ENCODE assay signal across 26 cellular contexts in genomic region chr14:24390696-24391468, GRCh38. TPM values are rescaled to one million over a fixed set of nuclear protein-coding genes. Genes with fewer than 3 reads are reported as not detected.
DNase-seq lines count a peak whose midpoint lies in the region; ATAC-seq, FAIRE-seq and TF ChIP-seq lines count a peak whose summit lies in the region.
"Had no signal": no experiment of that assay in that cellular context is flagged by ENCODE, and none has a peak within 500 bp of the region (broad histone marks: within the 10 kb centered on the region; RNA-seq: fewer than 3 reads in every experiment).

No MANE protein-coding gene starts in this region.

- H3K9me3 Mint-ChIP-seq in GM23338 (no peaks in the 10 kb centered on the region), astrocyte (ENCODE audit: unreplicated experiment) (no peaks in the 10 kb centered on the region), neural progenitor cell (no peaks in the 10 kb centered on the region), immature natural killer cell (no peaks in the 10 kb centered on the region)
- H3K9me3 Mint-ChIP-seq in activated naive CD4-positive, alpha-beta T cell treated with anti-CD3 and anti-CD28 coated beads, Interleukin-2, amount 50 U/mL, for 72 hours: no peaks in the 10 kb centered on the region
- H3K9me3 Mint-ChIP-seq: activated B cell treated with CpG ODN at 0.5 μM for 24 hours; activated naive CD4-positive, alpha-beta T cell treated with anti-CD3 and anti-CD28 coated beads for 36 hours; activated T-cell treated with anti-CD3 and anti-CD28 coated beads, Interleukin-2, amount 50 U/mL, for 4 hours; effector memory CD8-positive, alpha-beta T cell; H9 had no signal

- H3K4me1 ChIP-seq in GM23338 (ENCODE audit: insufficient read depth): peaks cover 16% of the 10 kb centered on the region; the same call in 1 of the 2 replicates
- H3K4me1 ChIP-seq in astrocyte (ENCODE audit: insufficient read depth, low read length): peaks cover 4% of the 10 kb centered on the region
- no peaks in the 10 kb centered on the region for H3K4me1 ChIP-seq in neural progenitor cell
- H3K4me1 ChIP-seq: ascending aorta, sigmoid colon had no signal

- H2AFZ ChIP-seq in GM23338 (peak overlapping the region; percentile 83), astrocyte (ENCODE audit: low read depth, low read length) (no peak overlapping the region), neural progenitor cell (replicated peaks) (no peak overlapping the region)

- TF ChIP-seq CTCF in GM23338 (conservative IDR thresholded peaks at IDR 0.05; ENCODE audit: low read depth in 2 of 2) (no peak), astrocyte (IDR thresholded peaks at IDR 0.05; ENCODE audit: insufficient read depth, low read depth, low read length) (no peak), neural progenitor cell (IDR thresholded peaks at IDR 0.05) (no peak)

- H4K20me1 ChIP-seq in GM23338 (replicated peaks; ENCODE audit: insufficient read depth): no peaks in the 10 kb centered on the region; the same call in 1 of the 2 replicates
- H4K20me1 ChIP-seq in astrocyte (ENCODE audit: insufficient read depth, low read length): no peaks in the 10 kb centered on the region
- no peaks in the 10 kb centered on the region for H4K20me1 ChIP-seq in neural progenitor cell (ENCODE audit: low read depth)

- DNase-seq in GM23338 (ENCODE audit: low spot score) (no peak), MV-4-11 (lab: John Stamatoyannopoulos, UW) (peak; percentile 55), astrocyte (ENCODE audit: low read depth) (no peak), neural progenitor cell (ENCODE audit: low spot score) (no peak), immature natural killer cell (no peak)
- DNase-seq in activated naive CD4-positive, alpha-beta T cell treated with anti-CD3 and anti-CD28 coated beads, Interleukin-2, amount 50 U/mL, for 72 hours (ENCODE audit: low spot score in 2 of 2): no peak
- DNase-seq: activated B cell treated with CpG ODN at 0.5 μM for 24 hours; activated naive CD4-positive, alpha-beta T cell treated with anti-CD3 and anti-CD28 coated beads for 36 hours; activated T-cell treated with anti-CD3 and anti-CD28 coated beads, Interleukin-2, amount 50 U/mL, for 4 hours; effector memory CD8-positive, alpha-beta T cell; H9; heart left ventricle; lower lobe of right lung; NCI-H1105; NCI-H2081 treated with DMSO at 0.1 percent for 48 hours; NCI-H510A; OCI-M1; SIG-M5; sigmoid colon; stimulated activated naive CD4-positive, alpha-beta T cell had no signal

- H3K4me1 Mint-ChIP-seq in GM23338: peaks cover 23% of the 10 kb centered on the region
- H3K4me1 Mint-ChIP-seq in astrocyte (ENCODE audit: low read depth, unreplicated experiment): peaks cover 11% of the 10 kb centered on the region
- H3K4me1 Mint-ChIP-seq in neural progenitor cell: peaks cover 24% of the 10 kb centered on the region
- peaks cover 0 to 5% of the 10 kb centered on the region in 2 donors for H3K4me1 Mint-ChIP-seq in immature natural killer cell
- H3K4me1 Mint-ChIP-seq: activated B cell treated with CpG ODN at 0.5 μM for 24 hours had no signal

- H3K27me3 ChIP-seq in GM23338 (ENCODE audit: insufficient read depth) (no peaks in the 10 kb centered on the region), astrocyte (ENCODE audit: insufficient read depth, low read length) (no peaks in the 10 kb centered on the region), neural progenitor cell (no peaks in the 10 kb centered on the region)
- H3K27me3 ChIP-seq: ascending aorta, ovary, sigmoid colon had no signal

- 0 out of 2 replicates have a peak, but pooled peaks cover 4% of the 10 kb centered on the region for H3F3A ChIP-seq in GM23338 (replicated peaks; ENCODE audit: low read depth)
- no peaks in the 10 kb centered on the region for H3F3A ChIP-seq in neural progenitor cell (ENCODE audit: low read depth)

- H3K4me3 Mint-ChIP-seq in GM23338 (no peak overlapping the region), astrocyte (ENCODE audit: unreplicated experiment) (no peak overlapping the region), neural progenitor cell (peak overlapping the region; percentile 57), immature natural killer cell (no peak overlapping the region)
- H3K4me3 Mint-ChIP-seq: activated B cell treated with CpG ODN at 0.5 μM for 24 hours; activated naive CD4-positive, alpha-beta T cell treated with anti-CD3 and anti-CD28 coated beads for 36 hours; activated T-cell treated with anti-CD3 and anti-CD28 coated beads, Interleukin-2, amount 50 U/mL, for 4 hours; effector memory CD8-positive, alpha-beta T cell; H9; IgD-negative memory B cell had no signal

- no peak for ATAC-seq in GM23338
- no peak for ATAC-seq in HG03196 (IDR thresholded peaks at IDR 0.05; ENCODE audit: unreplicated experiment)
- ATAC-seq in activated naive CD4-positive, alpha-beta T cell treated with anti-CD3 and anti-CD28 coated beads, Interleukin-2, amount 50 U/mL, for 72 hours: no peak
- ATAC-seq: activated T-cell treated with anti-CD3 and anti-CD28 coated beads, Interleukin-2, amount 50 U/mL, for 4 hours; effector memory CD8-positive, alpha-beta T cell; heart left ventricle had no signal

- no peak for FAIRE-seq in astrocyte (lab: Jason Lieb, UNC)
- FAIRE-seq: islet of Langerhans had no signal

- H3K9ac ChIP-seq in astrocyte (ENCODE audit: low read length) (no peak overlapping the region), neural progenitor cell (no peak overlapping the region)

- no peaks in the 10 kb centered on the region for H3K36me3 ChIP-seq in GM23338 (ENCODE audit: insufficient read depth)
- no peaks in the 10 kb centered on the region for H3K36me3 ChIP-seq in astrocyte (ENCODE audit: insufficient read depth, low read length)
- H3K36me3 ChIP-seq in neural progenitor cell: no peaks in the 10 kb centered on the region
- H3K36me3 ChIP-seq: ascending aorta, heart left ventricle, lower lobe of right lung, ovary, sigmoid colon had no signal

- H3K4me2 ChIP-seq in GM23338 (no peak overlapping the region), astrocyte (ENCODE audit: low read length) (no peak overlapping the region), neural progenitor cell (no peak overlapping the region)

- H3K79me2 ChIP-seq in GM23338 (replicated peaks; ENCODE audit: insufficient read depth) (no peaks in the 10 kb centered on the region), astrocyte (ENCODE audit: insufficient read depth, low read length) (no peaks in the 10 kb centered on the region), neural progenitor cell (ENCODE audit: low read depth) (no peaks in the 10 kb centered on the region)

- peaks cover 2% of the 10 kb centered on the region for H3K27me3 Mint-ChIP-seq in GM23338 (ENCODE audit: insufficient read depth, low read depth, poor library complexity)
- peaks cover 3% of the 10 kb centered on the region for H3K27me3 Mint-ChIP-seq in astrocyte (ENCODE audit: low read depth, unreplicated experiment)
- peaks cover 2% of the 10 kb centered on the region for H3K27me3 Mint-ChIP-seq in neural progenitor cell (ENCODE audit: insufficient read depth, low read depth)
- peaks cover 2 to 12% (median 4%) of the 10 kb centered on the region in 3 donors for H3K27me3 Mint-ChIP-seq in immature natural killer cell (ENCODE audit: low read depth in 3 of 3)

- no peaks in the 10 kb centered on the region for H3K36me3 Mint-ChIP-seq in GM23338 (ENCODE audit: low read depth)
- no peaks in the 10 kb centered on the region for H3K36me3 Mint-ChIP-seq in astrocyte (ENCODE audit: low read depth, unreplicated experiment)
- no peaks in the 10 kb centered on the region for H3K36me3 Mint-ChIP-seq in neural progenitor cell
- no peaks in the 10 kb centered on the region for H3K36me3 Mint-ChIP-seq in activated naive CD4-positive, alpha-beta T cell treated with anti-CD3 and anti-CD28 coated beads, Interleukin-2, amount 50 U/mL, for 72 hours
- H3K36me3 Mint-ChIP-seq in immature natural killer cell: no peaks in the 10 kb centered on the region
- H3K36me3 Mint-ChIP-seq: IgD-negative memory B cell had no signal

- peaks cover 2% of the 10 kb centered on the region for H3K9me3 ChIP-seq in astrocyte (ENCODE audit: insufficient read depth, low read depth, low read length)
- H3K9me3 ChIP-seq in neural progenitor cell (ENCODE audit: low read depth): no peaks in the 10 kb centered on the region
- H3K9me3 ChIP-seq: ascending aorta, heart left ventricle, lower lobe of right lung, ovary, sigmoid colon had no signal

- no peaks in the 10 kb centered on the region for H3K9me2 ChIP-seq in GM23338 (ENCODE audit: insufficient read depth)

- H3K4me3 ChIP-seq in GM23338: no peak overlapping the region
- H3K4me3 ChIP-seq in astrocyte (ENCODE audit: insufficient read depth, low read depth, low read length): no peak overlapping the region
- H3K4me3 ChIP-seq in neural progenitor cell: no peak overlapping the region
- H3K4me3 ChIP-seq: ascending aorta, heart left ventricle, lower lobe of right lung, ovary, sigmoid colon had no signal

- H3K27ac Mint-ChIP-seq in GM23338 (no peak overlapping the region), astrocyte (ENCODE audit: unreplicated experiment) (peak overlapping the region; percentile 77), neural progenitor cell (peak overlapping the region; percentile 81), immature natural killer cell (no peak overlapping the region)
- no peak overlapping the region for H3K27ac Mint-ChIP-seq in activated naive CD4-positive, alpha-beta T cell treated with anti-CD3 and anti-CD28 coated beads, Interleukin-2, amount 50 U/mL, for 72 hours
- H3K27ac Mint-ChIP-seq: activated B cell treated with CpG ODN at 0.5 μM for 24 hours; activated naive CD4-positive, alpha-beta T cell treated with anti-CD3 and anti-CD28 coated beads for 36 hours; effector memory CD8-positive, alpha-beta T cell; IgD-negative memory B cell had no signal

- no peak overlapping the region for H3K27ac ChIP-seq in GM23338 (ENCODE audit: low read depth)
- H3K27ac ChIP-seq in astrocyte (ENCODE audit: low read depth, low read length): no peak overlapping the region
- no peak overlapping the region for H3K27ac ChIP-seq in neural progenitor cell
- H3K27ac ChIP-seq: ascending aorta, heart left ventricle, lower lobe of right lung, ovary, sigmoid colon had no signal

RNA-seq across cellular contexts. Expression of gene NYNRIN, which starts 7.9 kb away (rescaled TPM):
- 17.5 and 20.0 TPM in 2 replicates for total RNA-seq in GM23338 (2014; rRNA removed; shearing (Covaris generic))
- 3.1 TPM in 2 replicates for polyA plus RNA-seq in GM23338 (2016; fragmentation: Nextera tagmentation; extraction: Ambion mirVana)
- 25.4 and 32.0 TPM in 2 replicates for total RNA-seq in astrocyte
- 15.5 and 34.3 TPM in 2 replicates for total RNA-seq in neural progenitor cell (ENCODE audit: low replicate concordance)
- under 1 TPM; 0.02 to 0.14 TPM for total RNA-seq in activated naive CD4-positive, alpha-beta T cell treated with anti-CD3 and anti-CD28 coated beads, Interleukin-2, amount 50 U/mL, for 72 hours
- under 1 TPM in 2 of 3 donors, not detected in 1; 0.18 TPM for polyA plus RNA-seq in immature natural killer cell
- polyA plus RNA-seq: IgD-negative memory B cell had no signal

RNA-seq across cellular contexts. Expression of gene NFATC4, which starts 22.9 kb away (rescaled TPM):
- 20.7 and 26.6 TPM in 2 replicates for total RNA-seq in GM23338 (2014; rRNA removed; shearing (Covaris generic))
- polyA plus RNA-seq in GM23338 (2016; fragmentation: Nextera tagmentation; extraction: Ambion mirVana) (16.7 and 20.9 TPM in 2 replicates), immature natural killer cell (not detected)
- total RNA-seq in astrocyte (61.9 and 73.9 TPM in 2 replicates), neural progenitor cell (ENCODE audit: low replicate concordance) (38.2 and 95.3 TPM in 2 replicates)
- 1 to 10 TPM in 1 of 2 donors, under 1 TPM in 1; 0.27 to 1.7 TPM for total RNA-seq in activated naive CD4-positive, alpha-beta T cell treated with anti-CD3 and anti-CD28 coated beads, Interleukin-2, amount 50 U/mL, for 72 hours
- total RNA-seq: T-helper 1 cell treated with Interleukin-12 subunit alpha and Interleukin-12 subunit beta and Interleukin-4 antibody, amounts not matched to agents 30 ng/mL and 1 ng/mL, for 36 hours had no signal

RNA-seq across cellular contexts. Expression of gene CBLN3, which starts 38.6 kb away (rescaled TPM):
- total RNA-seq in GM23338 (2014; rRNA removed; shearing (Covaris generic)): 0.07 TPM in 1 of 2 replicates, not detected in the other
- polyA plus RNA-seq in GM23338 (2016; fragmentation: Nextera tagmentation; extraction: Ambion mirVana): 0.19 and 0.23 TPM in 2 replicates
- total RNA-seq in astrocyte: 3.9 and 5.4 TPM in 2 replicates
- total RNA-seq in neural progenitor cell (ENCODE audit: low replicate concordance): 0.25 TPM in 1 of 2 replicates, not detected in the other
- 10 to 100 TPM in 1 of 2 donors, 1 to 10 TPM in 1; 6.5 to 20.1 TPM for total RNA-seq in activated naive CD4-positive, alpha-beta T cell treated with anti-CD3 and anti-CD28 coated beads, Interleukin-2, amount 50 U/mL, for 72 hours
- not detected for polyA plus RNA-seq in immature natural killer cell

RNA-seq across cellular contexts. Expression of gene KHNYN, which starts 38.9 kb away (rescaled TPM):
- total RNA-seq in GM23338 (2014; rRNA removed; shearing (Covaris generic)): 21.9 and 28.1 TPM in 2 replicates
- 2.1 and 2.7 TPM in 2 replicates for polyA plus RNA-seq in GM23338 (2016; fragmentation: Nextera tagmentation; extraction: Ambion mirVana)
- 45.5 and 50.5 TPM in 2 replicates for total RNA-seq in astrocyte
- 20.4 and 34.7 TPM in 2 replicates for total RNA-seq in neural progenitor cell (ENCODE audit: low replicate concordance)
- 10 to 100 TPM; 70.1 to 70.6 TPM for total RNA-seq in activated naive CD4-positive, alpha-beta T cell treated with anti-CD3 and anti-CD28 coated beads, Interleukin-2, amount 50 U/mL, for 72 hours
- 10 to 100 TPM; 12.5 to 28.0 (median 25.6) TPM for polyA plus RNA-seq in immature natural killer cell

RNA-seq across cellular contexts. Expression of gene RIPK3, which starts 51.1 kb away (rescaled TPM):
- 0.16 and 1.5 TPM in 2 replicates for total RNA-seq in GM23338 (2014; rRNA removed; shearing (Covaris generic))
- polyA plus RNA-seq in GM23338 (2016; fragmentation: Nextera tagmentation; extraction: Ambion mirVana): 0.31 and 0.32 TPM in 2 replicates
- 0.58 and 0.95 TPM in 2 replicates for total RNA-seq in astrocyte
- not detected in 2 replicates for total RNA-seq in neural progenitor cell (ENCODE audit: low replicate concordance)
- total RNA-seq in activated naive CD4-positive, alpha-beta T cell treated with anti-CD3 and anti-CD28 coated beads, Interleukin-2, amount 50 U/mL, for 72 hours: 10 to 100 TPM; 11.1 to 11.8 TPM
- polyA plus RNA-seq in immature natural killer cell: 10 to 100 TPM; 13.5 to 21.4 (median 16.0) TPM

Comparison
In these comparisons a context has a peak if more than half of its experiments do, and no peak if none do; other contexts are left out.
1. H3K27ac Mint-ChIP-seq: peak in astrocyte (single experiment) and neural progenitor cell (single experiment); none in GM23338 (single experiment), activated naive CD4-positive, alpha-beta T cell treated with anti-CD3 and anti-CD28 coated beads, Interleukin-2, amount 50 U/mL, for 72 hours (0 of 2) and immature natural killer cell (0 of 6).
2. RNA of gene NYNRIN, which starts 7.9 kb away (total RNA-seq): 25.4 to 32.0 TPM in astrocyte, 17.5 to 20.0 TPM in GM23338 and 15.5 to 34.3 TPM in neural progenitor cell; 0.02 to 0.14 TPM in activated naive CD4-positive, alpha-beta T cell treated with anti-CD3 and anti-CD28 coated beads, Interleukin-2, amount 50 U/mL, for 72 hours; every median in the first group is over 10 times any median in the second.